12 cellular contexts compared by ENCODE assay signal in the genomic region with DNA sequence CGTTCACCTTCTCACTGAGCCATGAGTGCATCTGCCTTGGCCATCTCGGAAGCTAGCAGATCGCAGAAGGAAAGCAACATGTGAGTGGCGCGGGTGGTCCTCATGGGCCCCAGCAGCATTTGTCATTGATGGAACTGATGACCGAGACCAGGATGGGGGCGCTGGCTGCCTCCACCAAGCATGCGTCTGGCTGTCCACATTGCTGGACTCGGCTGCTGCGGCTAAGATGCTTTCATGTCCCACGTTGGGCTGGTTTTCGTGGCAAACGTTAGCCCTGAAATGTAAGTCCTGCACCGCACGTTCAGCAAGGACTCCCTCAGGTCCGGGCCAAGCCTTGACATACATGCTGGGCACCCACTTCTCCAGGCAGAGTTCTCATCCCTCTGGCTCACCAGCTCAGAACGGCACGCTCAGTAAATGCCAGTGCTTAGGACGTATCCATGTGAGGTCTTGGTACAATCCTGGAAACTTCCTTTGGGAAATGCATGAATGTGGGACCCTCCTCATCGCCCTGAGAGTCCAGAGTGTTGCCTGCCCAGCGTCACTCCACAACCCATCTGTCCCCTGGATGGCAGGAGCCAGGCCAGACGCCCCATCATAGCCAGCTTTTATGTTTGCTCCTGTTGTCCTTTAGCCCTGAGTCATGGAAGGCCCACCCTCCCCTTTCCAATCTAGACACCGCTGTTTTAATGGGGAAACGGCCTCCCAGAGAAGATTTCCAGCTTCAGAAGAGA. TPM values are rescaled to one million over a fixed set of nuclear protein-coding genes. Genes with fewer than 3 reads are reported as not detected.
DNase-seq lines count a peak whose midpoint lies in the region; ATAC-seq, FAIRE-seq and TF ChIP-seq lines count a peak whose summit lies in the region.
"Had no signal": no experiment of that assay in that cellular context is flagged by ENCODE, and none has a peak within 500 bp of the region (broad histone marks: within the 10 kb centered on the region; RNA-seq: fewer than 3 reads in every experiment).

No MANE protein-coding gene starts in this region.

- H3K27me3 Mint-ChIP-seq in activated naive CD8-positive, alpha-beta T cell = no peaks in the 10 kb centered on the region
- H3K27me3 Mint-ChIP-seq in naive thymus-derived CD8-positive, alpha-beta T cell = no peaks in the 10 kb centered on the region

- 89 to 94% (median 90%) methylated on average over 24 of the region's 24 CpGs for WGBS in heart left ventricle, 4 donors

- TF ChIP-seq POLR2A in heart left ventricle (IDR thresholded peaks at IDR 0.05) = no peak

- peak overlapping the region in 11 of 12 donors; percentile 58 to 96 (median 87) for H3K27ac ChIP-seq in heart left ventricle

- POLR2A ChIA-PET in naive thymus-derived CD8-positive, alpha-beta T cell (lab: Charles Lee) = interaction anchor here (0.7 to 4.1 kb wide), 15 partner anchors 8 to 622 kb away, joined by 3 to 31 read pairs (median 4); a partner anchor contains a TSS

- peaks cover 3% of the 10 kb centered on the region for H3K36me3 Mint-ChIP-seq in activated naive CD8-positive, alpha-beta T cell
- no peaks in the 10 kb centered on the region for H3K36me3 Mint-ChIP-seq in naive thymus-derived CD8-positive, alpha-beta T cell

- H3K4me3 Mint-ChIP-seq in activated naive CD8-positive, alpha-beta T cell = peak overlapping the region; percentile 82
- H3K4me3 Mint-ChIP-seq in naive thymus-derived CD8-positive, alpha-beta T cell = peak overlapping the region; percentile 75 to 91 (median 85)

- peaks cover 8 to 64% (median 39%) of the 10 kb centered on the region in 12 donors for H3K4me1 ChIP-seq in heart left ventricle

- ATAC-seq in heart left ventricle (no peak), left ventricle myocardium superior (no peak), GM19351 (IDR thresholded peaks at IDR 0.05; ENCODE audit: unreplicated experiment) (no peak), HG03457 (IDR thresholded peaks at IDR 0.05; ENCODE audit: unreplicated experiment) (no peak)
- ATAC-seq in naive thymus-derived CD8-positive, alpha-beta T cell = no peak
- ATAC-seq: sciatic nerve had no signal

- TF ChIP-seq CTCF in heart left ventricle (IDR thresholded peaks at IDR 0.05) = no peak

- peaks cover 34% of the 10 kb centered on the region for H3K4me1 Mint-ChIP-seq in activated naive CD8-positive, alpha-beta T cell (ENCODE audit: low read depth)
- H3K4me1 Mint-ChIP-seq in naive thymus-derived CD8-positive, alpha-beta T cell = peaks cover 14 to 43% (median 30%) of the 10 kb centered on the region in 4 donors

- FAIRE-seq in urothelium cell line (lab: Jason Lieb, UNC) = peak; percentile 69
- FAIRE-seq: H54, kidney had no signal

- H3K9me3 ChIP-seq in heart left ventricle = no peaks in the 10 kb centered on the region

- H3K36me3 ChIP-seq in heart left ventricle = no peaks in the 10 kb centered on the region

- DNase-seq in heart left ventricle (no peak), left ventricle myocardium superior (no peak), urothelium cell line (ENCODE audit: low spot score) (no peak), NCI-H446 treated with DMSO at 0.1 percent for 48 hours (lab: John Stamatoyannopoulos, UW) (no peak)
- DNase-seq in naive thymus-derived CD8-positive, alpha-beta T cell = no peak
- DNase-seq: NCI-H2029 had no signal

- H3K27ac Mint-ChIP-seq in activated naive CD8-positive, alpha-beta T cell = peak overlapping the region; percentile 87
- H3K27ac Mint-ChIP-seq in naive thymus-derived CD8-positive, alpha-beta T cell = peak overlapping the region; percentile 90 to 99 (median 98)

- intact Hi-C loops in heart left ventricle (cut with DNase I) (loop anchor here in 1 of 10 donors (1.0 to 5.0 kb wide), 2 partner anchors 26 to 142 kb away; no protein-coding TSS in a partner anchor), left ventricle myocardium superior (cut with micrococcal nuclease) (no loop called here)

- H3K9me3 Mint-ChIP-seq in activated naive CD8-positive, alpha-beta T cell (ENCODE audit: low read depth) = no peaks in the 10 kb centered on the region
- no peaks in the 10 kb centered on the region for H3K9me3 Mint-ChIP-seq in naive thymus-derived CD8-positive, alpha-beta T cell

- peak overlapping the region in 1 of 12 donors; percentile 43 for H3K4me3 ChIP-seq in heart left ventricle

- H3K27me3 ChIP-seq in heart left ventricle = no peaks in the 10 kb centered on the region

RNA-seq across cellular contexts. Expression of a gene that starts 8.4 kb away (rescaled TPM):
- total RNA-seq in heart left ventricle (10 to 100 TPM in 5 of 9 donors, 1 to 10 TPM in 3, under 1 TPM in 1; 1.00 to 54.0 (median 10.4) TPM), left ventricle myocardium superior (9.4 TPM)
- 10 to 100 TPM; 14.5 to 24.4 TPM for polyA plus RNA-seq in heart left ventricle
- 1 to 10 TPM; 1.4 TPM for total RNA-seq in naive thymus-derived CD8-positive, alpha-beta T cell
- polyA plus RNA-seq in naive thymus-derived CD8-positive, alpha-beta T cell = under 1 TPM in 1 of 3 donors, not detected in 2; 0.93 TPM

RNA-seq across cellular contexts. Expression of a gene that starts 57.9 kb away (rescaled TPM):
- total RNA-seq in heart left ventricle = under 1 TPM in 3 of 9 donors, not detected in 6; 0.07 to 0.32 (median 0.07) TPM
- polyA plus RNA-seq in heart left ventricle = under 1 TPM in 1 of 2 donors, not detected in 1; 0.01 TPM
- total RNA-seq in left ventricle myocardium superior = not detected
- not detected for total RNA-seq in naive thymus-derived CD8-positive, alpha-beta T cell
- polyA plus RNA-seq in naive thymus-derived CD8-positive, alpha-beta T cell = not detected
